1 cellular context compared by ENCODE assay signal in the genomic region with DNA sequence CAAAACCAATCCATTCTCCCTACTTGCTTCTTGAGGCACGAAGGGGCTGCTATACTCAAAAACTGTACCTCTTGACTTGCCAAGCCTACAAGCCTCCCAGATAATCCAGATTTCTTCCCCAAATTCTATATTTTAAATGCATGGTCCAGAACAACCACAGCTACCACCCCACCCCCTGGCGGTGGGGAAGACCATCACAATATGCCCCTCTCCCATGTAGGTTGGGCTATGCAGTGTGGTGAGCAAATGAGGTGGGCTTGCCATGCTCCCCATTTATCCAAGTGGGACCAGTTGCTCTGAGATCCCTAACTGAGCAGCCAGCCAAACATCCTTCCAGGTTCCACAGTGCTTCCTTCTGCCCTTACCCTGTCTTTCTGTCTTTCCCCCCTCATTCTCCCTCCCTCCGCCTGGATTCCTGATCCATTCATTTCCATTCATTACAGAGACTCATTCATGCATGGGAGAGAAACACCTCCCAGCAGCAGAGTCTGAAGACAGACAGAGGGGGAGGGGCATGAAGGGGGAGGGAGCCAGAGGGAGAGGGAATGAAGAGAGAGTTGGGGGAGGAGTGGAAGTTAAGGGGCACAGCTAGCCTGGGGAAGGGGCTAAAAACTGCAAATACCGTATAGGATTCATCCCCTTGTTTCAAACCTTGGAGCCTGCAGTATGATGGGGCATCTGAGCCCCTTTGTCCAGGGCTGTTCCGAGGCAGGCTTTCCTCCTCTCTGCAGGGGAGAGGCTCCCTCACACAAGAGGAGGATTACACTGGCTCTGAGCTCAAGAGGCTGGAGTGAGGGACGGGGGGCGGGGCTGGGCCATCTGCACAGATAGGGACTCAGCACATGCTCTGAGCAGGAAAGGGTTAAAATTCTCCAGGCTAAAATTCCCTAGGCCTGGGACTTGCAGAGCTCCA.
TF ChIP-seq lines count a peak whose summit lies in the region.

No MANE protein-coding gene starts in this region.

TF ChIP-seq in IMR-90, 13 proteins besides CTCF, POLR2A, EP300 and RAD21:
- TF ChIP-seq MAZ (IDR thresholded peaks at IDR 0.05; ENCODE audit: borderline replicate concordance, low read depth, low read length) (no peak), FOS (IDR thresholded peaks at IDR 0.05; ENCODE audit: low read depth, low read length) (no peak)
